18 cellular contexts compared by ENCODE assay signal in the genomic region with DNA sequence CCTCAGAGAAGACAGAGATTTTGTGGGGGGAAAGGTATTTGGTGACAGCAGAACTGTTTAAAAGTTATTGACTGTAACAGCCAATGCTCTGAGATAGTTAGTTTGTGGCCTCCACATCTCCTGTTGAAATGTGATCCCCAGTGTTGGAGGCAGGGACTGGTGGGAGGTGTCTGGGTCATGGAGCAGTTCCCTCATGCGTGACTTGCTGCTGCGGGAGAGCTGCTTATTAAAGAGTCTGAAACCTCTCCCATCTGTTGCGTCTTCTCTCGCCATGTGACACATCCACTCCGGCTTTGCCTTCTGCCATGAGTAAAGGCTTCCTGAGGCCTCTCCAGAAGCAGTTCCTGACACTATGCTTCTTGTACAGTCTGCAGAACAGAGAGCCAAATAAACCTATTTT.
DNase-seq lines count a peak whose midpoint lies in the region; ATAC-seq, FAIRE-seq and TF ChIP-seq lines count a peak whose summit lies in the region.
"Had no signal": no experiment of that assay in that cellular context is flagged by ENCODE, and none has a peak within 500 bp of the region (broad histone marks: within the 10 kb centered on the region; RNA-seq: fewer than 3 reads in every experiment).

No MANE protein-coding gene starts in this region.

- peaks cover 16% of the 10 kb centered on the region for H3K36me3 Mint-ChIP-seq in nephron progenitor cell (ENCODE audit: low read depth)
- H3K36me3 Mint-ChIP-seq in stimulated activated effector memory CD8-positive, alpha-beta T cell treated with anti-CD3 and anti-CD28 coated beads, Interleukin-12 subunit alpha, Interleukin-12 subunit beta, amount 100 ng/mL, for 72 hours: no peaks in the 10 kb centered on the region
- H3K36me3 Mint-ChIP-seq: naive B cell had no signal

- TF ChIP-seq EP300 in H1 (IDR thresholded peaks at IDR 0.05; ENCODE audit: borderline replicate concordance in 1 of 2, low read depth in 2 of 2, low read length in 2 of 2) (no peak), sigmoid colon (IDR thresholded peaks at IDR 0.05) (no peak)

- H3K4me1 Mint-ChIP-seq in nephron progenitor cell: peaks cover 44% of the 10 kb centered on the region
- H3K4me1 Mint-ChIP-seq in stimulated activated effector memory CD8-positive, alpha-beta T cell treated with anti-CD3 and anti-CD28 coated beads, Interleukin-12 subunit alpha, Interleukin-12 subunit beta, amount 100 ng/mL, for 72 hours: no peaks in the 10 kb centered on the region
- H3K4me1 Mint-ChIP-seq: activated T-helper 17 cell treated with anti-CD3 and anti-CD28 coated beads, Interleukin-2, amount 50 U/mL, for 72 hours; naive B cell had no signal

- no peak for FAIRE-seq in H1 (lab: Jason Lieb, UNC)
- FAIRE-seq: colon had no signal

- POLR2A ChIA-PET in H1 (lab: Charles Lee; ENCODE audit: partially characterized antibody): no interaction called here

- H3K23ac ChIP-seq in H1 (ENCODE audit: insufficient read length): no peak overlapping the region

- H3K36me3 ChIP-seq in H1 (ENCODE audit: control insufficient read depth in 2 of 4, insufficient read depth in 4 of 4, low read length in 3 of 4) (no peaks in the 10 kb centered on the region), sigmoid colon (no peaks in the 10 kb centered on the region), MG63 (no peaks in the 10 kb centered on the region)
- H3K36me3 ChIP-seq: BLaER1, upper lobe of right lung had no signal

- H3K9ac ChIP-seq in H1 (replicated peaks in 1 of 4; ENCODE audit: extremely low read depth in 1 of 4, low read depth in 3 of 4, low read length in 3 of 4): no peak overlapping the region
- H3K9ac ChIP-seq: BLaER1 had no signal

- 0 out of 2 replicates have a peak overlapping the region, but pooled peaks have one; percentile 9 for H2BK12ac ChIP-seq in H1 (ENCODE audit: low read depth, low read length)

- H3K27me3 ChIP-seq in H1 (replicated peaks in 1 of 4; ENCODE audit: control insufficient read depth in 3 of 4, extremely low read depth in 1 of 4, insufficient read depth in 3 of 4, low read length in 3 of 4) (no peaks in the 10 kb centered on the region; a peak in 2 of 7 replicates), sigmoid colon (no peaks in the 10 kb centered on the region), MG63 (no peaks in the 10 kb centered on the region)
- H3K27me3 ChIP-seq: BLaER1, body of pancreas, upper lobe of right lung had no signal

- peak overlapping the region; percentile 7 for H3K4me3 Mint-ChIP-seq in nephron progenitor cell
- no peak overlapping the region for H3K4me3 Mint-ChIP-seq in stimulated activated effector memory CD8-positive, alpha-beta T cell treated with anti-CD3 and anti-CD28 coated beads, Interleukin-12 subunit alpha, Interleukin-12 subunit beta, amount 100 ng/mL, for 72 hours
- H3K4me3 Mint-ChIP-seq: activated T-helper 17 cell treated with anti-CD3 and anti-CD28 coated beads, Interleukin-2, amount 50 U/mL, for 72 hours; endodermal cell; naive B cell had no signal

- H3K27ac ChIP-seq in H1 (ENCODE audit: low read depth, low read length) (no peak overlapping the region), sigmoid colon (no peak overlapping the region)
- H3K27ac ChIP-seq: BLaER1, body of pancreas, upper lobe of right lung had no signal

- H2BK5ac ChIP-seq in H1 (ENCODE audit: low read depth, low read length): no peak overlapping the region

- peaks cover 35% of the 10 kb centered on the region for H3K9me3 Mint-ChIP-seq in nephron progenitor cell
- peaks cover 2% of the 10 kb centered on the region for H3K9me3 Mint-ChIP-seq in stimulated activated effector memory CD8-positive, alpha-beta T cell treated with anti-CD3 and anti-CD28 coated beads, Interleukin-12 subunit alpha, Interleukin-12 subunit beta, amount 100 ng/mL, for 72 hours
- H3K9me3 Mint-ChIP-seq: activated T-helper 17 cell treated with anti-CD3 and anti-CD28 coated beads, Interleukin-2, amount 50 U/mL, for 72 hours had no signal

- no peak for ATAC-seq in HG02588 (IDR thresholded peaks at IDR 0.05; ENCODE audit: unreplicated experiment)
- no peak for ATAC-seq in stimulated activated effector memory CD8-positive, alpha-beta T cell treated with anti-CD3 and anti-CD28 coated beads, Interleukin-12 subunit alpha, Interleukin-12 subunit beta, amount 100 ng/mL, for 72 hours
- ATAC-seq: activated T-helper 17 cell treated with anti-CD3 and anti-CD28 coated beads, Interleukin-2, amount 50 U/mL, for 72 hours; body of pancreas; upper lobe of right lung had no signal

- H3K14ac ChIP-seq in H1 (ENCODE audit: insufficient read length): no peak overlapping the region

- H4K91ac ChIP-seq in H1 (replicated peaks; ENCODE audit: insufficient read length, low read length): no peak overlapping the region

- H3K4me1 ChIP-seq in H1 (replicated peaks in 1 of 4; ENCODE audit: control insufficient read depth in 3 of 4, insufficient read depth in 4 of 4, low read length in 3 of 4) (peaks cover 0 to 7% (median 2%) of the 10 kb centered on the region in 4 experiments; a peak in 4 of 7 replicates), sigmoid colon (peaks cover 0 to 11% (median 6%) of the 10 kb centered on the region in 4 donors)
- H3K4me1 ChIP-seq: body of pancreas, upper lobe of right lung had no signal

- no peak for TF ChIP-seq RAD21 in H1 (IDR thresholded peaks at IDR 0.05 in 1 of 2, conservative IDR thresholded peaks at IDR 0.05 in 1 of 2; ENCODE audit: low read depth in 2 of 2, low read length in 2 of 2)

- H3K27me3 Mint-ChIP-seq in nephron progenitor cell (ENCODE audit: low read depth, poor library complexity): peaks cover 12% of the 10 kb centered on the region

- H2AFZ ChIP-seq in H1 (ENCODE audit: low read length): no peak overlapping the region

- H3K4ac ChIP-seq in H1 (replicated peaks; ENCODE audit: insufficient read length, low read depth, low read length): no peak overlapping the region

- H2BK15ac ChIP-seq in H1 (ENCODE audit: low read length): no peak overlapping the region

- H3K4me3 ChIP-seq in H1 (ENCODE audit: extremely low read depth in 1 of 4, insufficient read depth in 2 of 4, low read depth in 3 of 4, low read length in 4 of 4): no peak overlapping the region
- no peak overlapping the region for H3K4me3 ChIP-seq in sigmoid colon
- H3K4me3 ChIP-seq in MG63: no peak overlapping the region
- H3K4me3 ChIP-seq: BLaER1, body of pancreas, upper lobe of right lung had no signal

- H3K56ac ChIP-seq in H1 (replicated peaks; ENCODE audit: insufficient read length, low read depth, low read length): no peak overlapping the region

- DNase-seq in Daoy (ENCODE audit: low read depth) (peak; percentile 33), M059J (ENCODE audit: low read depth) (peak; percentile 40), H1 (ENCODE audit: low read depth in 1 of 2, low spot score in 2 of 2) (no peak), nephron progenitor cell (peak; percentile 53), sigmoid colon (no peak), MG63 (no peak)
- DNase-seq in stimulated activated effector memory CD8-positive, alpha-beta T cell treated with anti-CD3 and anti-CD28 coated beads, Interleukin-12 subunit alpha, Interleukin-12 subunit beta, amount 100 ng/mL, for 72 hours (ENCODE audit: low spot score in 2 of 2): no peak
- DNase-seq: body of pancreas, endodermal cell, naive B cell, NCI-H1436 treated with DMSO at 0.1 percent for 48 hours, NCI-H345, RPMI8226, upper lobe of right lung had no signal

- H3K4me2 ChIP-seq in H1 (ENCODE audit: insufficient read depth in 1 of 2, low read depth in 2 of 2, low read length in 2 of 2): no peak overlapping the region
- H3K4me2 ChIP-seq: BLaER1 had no signal

- TF ChIP-seq CTCF in H1 (IDR thresholded peaks at IDR 0.05; ENCODE audit: control extremely low read depth in 1 of 3, insufficient read depth in 1 of 3, low read depth in 1 of 3, low read length in 3 of 3): no peak
- no peak for TF ChIP-seq CTCF in nephron progenitor cell (IDR thresholded peaks at IDR 0.05)
- TF ChIP-seq CTCF in sigmoid colon (IDR thresholded peaks at IDR 0.05): no peak

- H3K18ac ChIP-seq in H1 (ENCODE audit: extremely low read depth, low read length): no peak overlapping the region

- H2BK120ac ChIP-seq in H1 (replicated peaks; ENCODE audit: low read depth, low read length): no peak overlapping the region

- peak overlapping the region; percentile 65; the same call in 1 of the 2 replicates for H2AK5ac ChIP-seq in H1 (ENCODE audit: low read depth, low read length)

- no peak overlapping the region for H4K8ac ChIP-seq in H1 (ENCODE audit: extremely low read depth, insufficient read depth, low read length)

- H3K9me3 ChIP-seq in H1 (ENCODE audit: insufficient read depth in 2 of 2, low read depth in 1 of 2, low read length in 1 of 2) (no peaks in the 10 kb centered on the region), sigmoid colon (no peaks in the 10 kb centered on the region), MG63 (no peaks in the 10 kb centered on the region)
- H3K9me3 ChIP-seq: BLaER1, body of pancreas, upper lobe of right lung had no signal

- 93% methylated on average over 5 of the region's 5 CpGs; no CpG with 5 or more reads in 1 of the 2 experiments for WGBS in H1 (ENCODE audit: extremely low coverage in 1 of 2, insufficient coverage in 1 of 2, insufficient read length in 1 of 2, insufficient replicate concordance in 2 of 2, low coverage in 1 of 2, low lambda C conversion rate in 2 of 2, missing lambda C conversion rate in 1 of 2), 2 experiments
- WGBS in sigmoid colon, 2 donors: 90 to 94% methylated on average over 5 of the region's 5 CpGs

- no peak overlapping the region for H4K5ac ChIP-seq in H1 (ENCODE audit: insufficient read length, low read depth, low read length)

- TF ChIP-seq POLR2A in H1 (IDR thresholded peaks at IDR 0.05; ENCODE audit: control extremely low read depth in 1 of 2, low read depth in 2 of 2, low read length in 2 of 2) (no peak), sigmoid colon (IDR thresholded peaks at IDR 0.05) (no peak)

- H3K23me2 ChIP-seq in H1 (ENCODE audit: low read depth, low read length): no peaks in the 10 kb centered on the region

- H3K79me2 ChIP-seq in H1 (ENCODE audit: control insufficient read depth in 1 of 2, insufficient read depth in 2 of 2, low read length in 2 of 2): no peaks in the 10 kb centered on the region

- no peaks in the 10 kb centered on the region for H3K79me1 ChIP-seq in H1 (ENCODE audit: low read depth, low read length)

- no peak overlapping the region for H2BK20ac ChIP-seq in H1 (ENCODE audit: low read length)

- H4K20me1 ChIP-seq in H1 (replicated peaks in 1 of 2; ENCODE audit: control insufficient read depth in 1 of 2, insufficient read depth in 2 of 2, low read length in 2 of 2): no peaks in the 10 kb centered on the region
- H4K20me1 ChIP-seq: BLaER1 had no signal

- intact Hi-C loops in sigmoid colon (cut with DNase I): no loop called here

- CTCF ChIA-PET in H1 (lab: Charles Lee; ENCODE audit: partially characterized antibody): interaction anchor here (1.3 kb wide), 1 partner anchor 117 kb away, joined by 3 read pairs; no protein-coding TSS in a partner anchor

- H3K27ac Mint-ChIP-seq in nephron progenitor cell: peak overlapping the region; percentile 89
- no peak overlapping the region for H3K27ac Mint-ChIP-seq in stimulated activated effector memory CD8-positive, alpha-beta T cell treated with anti-CD3 and anti-CD28 coated beads, Interleukin-12 subunit alpha, Interleukin-12 subunit beta, amount 100 ng/mL, for 72 hours
- H3K27ac Mint-ChIP-seq: activated T-helper 17 cell treated with anti-CD3 and anti-CD28 coated beads, Interleukin-2, amount 50 U/mL, for 72 hours; endodermal cell had no signal

TF ChIP-seq in H1, 55 proteins besides CTCF, POLR2A, EP300 and RAD21 (continues in another document):
- no peak for TF ChIP-seq SIX5 (IDR thresholded peaks at IDR 0.05; ENCODE audit: low read depth, low read length)

Comparison
In these comparisons a context has a peak if more than half of its experiments do, and no peak if none do; other contexts are left out.
1. DNase-seq: peak in Daoy (single experiment), M059J (single experiment) and nephron progenitor cell (single experiment); none in H1 (0 of 2), sigmoid colon (single experiment), MG63 (single experiment) and stimulated activated effector memory CD8-positive, alpha-beta T cell treated with anti-CD3 and anti-CD28 coated beads, Interleukin-12 subunit alpha, Interleukin-12 subunit beta, amount 100 ng/mL, for 72 hours (0 of 2).